Comparison of ENCODE assay signal across 18 cellular contexts in the genomic region with DNA sequence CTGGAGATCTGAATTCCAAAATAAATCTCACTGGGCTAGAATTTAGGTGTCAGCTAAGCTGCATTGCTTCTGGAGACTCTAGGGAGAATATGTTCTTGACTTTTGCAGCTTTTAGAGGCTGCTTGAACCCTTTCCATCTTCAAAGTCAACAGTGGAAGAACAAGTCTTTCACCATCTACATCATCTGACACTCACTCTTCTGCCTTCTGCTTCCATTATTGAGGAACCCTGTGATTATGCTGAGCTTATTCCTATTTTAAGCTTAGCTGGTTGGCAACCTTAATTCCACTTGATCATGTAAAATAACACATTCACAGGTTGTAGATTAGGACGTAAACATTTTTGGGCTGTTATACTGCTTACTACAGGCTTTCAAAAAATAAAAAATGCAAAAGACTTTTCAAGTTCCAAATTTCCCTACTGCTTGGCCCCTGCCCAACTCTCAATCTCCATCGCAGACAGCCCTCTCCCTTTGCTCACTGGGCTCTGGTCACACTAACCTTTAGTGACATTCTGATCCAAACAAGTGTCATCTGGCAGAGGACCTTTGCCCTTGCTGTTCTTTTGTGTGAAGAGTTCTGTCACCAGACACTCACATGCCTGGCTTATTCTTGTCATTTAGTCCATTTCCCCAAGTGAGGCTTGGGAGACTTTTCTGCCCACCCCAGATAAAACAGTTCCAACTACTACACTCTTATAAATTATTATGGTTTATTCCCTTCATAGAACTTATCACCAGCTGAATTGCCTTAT.
DNase-seq lines count a peak whose midpoint lies in the region; ATAC-seq lines count a peak whose summit lies in the region.
"Had no signal": no experiment of that assay in that cellular context is flagged by ENCODE, and none has a peak within 500 bp of the region (broad histone marks: within the 10 kb centered on the region; RNA-seq: fewer than 3 reads in every experiment).

No MANE protein-coding gene starts in this region.

- H3K9me3 ChIP-seq in neuronal stem cell (replicated peaks in 1 of 2; ENCODE audit: control insufficient read depth in 2 of 2, insufficient read depth in 1 of 2, low read depth in 1 of 2, low read length in 2 of 2) (no peaks in the 10 kb centered on the region), trophoblast cell (ENCODE audit: insufficient read depth, low read depth, low read length) (no peaks in the 10 kb centered on the region)
- H3K9me3 ChIP-seq: SJSA1 had no signal

- H2AK5ac ChIP-seq in neuronal stem cell (ENCODE audit: low read depth, low read length) (no peak overlapping the region), trophoblast cell (ENCODE audit: low read length) (no peak overlapping the region)

- no peak overlapping the region for H4K91ac ChIP-seq in neuronal stem cell (ENCODE audit: low read depth, low read length, poor library complexity)
- no peak overlapping the region for H4K91ac ChIP-seq in trophoblast cell (ENCODE audit: low read depth, low read length)

- no peak overlapping the region for H3K4me3 ChIP-seq in neuronal stem cell (ENCODE audit: low read length in 2 of 2)
- H3K4me3 ChIP-seq in trophoblast cell (ENCODE audit: low read depth, low read length) = no peak overlapping the region
- H3K4me3 ChIP-seq: PC-9, SJSA1 had no signal

- H3K4ac ChIP-seq in neuronal stem cell (ENCODE audit: low read length) (no peak overlapping the region), trophoblast cell (ENCODE audit: low read depth, low read length) (no peak overlapping the region)

- ATAC-seq in left ventricle myocardium superior (peak; percentile 64), GM21390 (IDR thresholded peaks at IDR 0.05; ENCODE audit: unreplicated experiment) (no peak)

- peak overlapping the region; percentile 71 for H3K27ac ChIP-seq in neuronal stem cell (replicated peaks; ENCODE audit: low read length)
- H3K27ac ChIP-seq in trophoblast cell (ENCODE audit: low read depth, low read length) = no peak overlapping the region
- H3K27ac ChIP-seq: C4-2B, KMS-11, PC-9, SJSA1 had no signal

- H2BK5ac ChIP-seq in neuronal stem cell (ENCODE audit: low read length) (no peak overlapping the region), trophoblast cell (ENCODE audit: low read depth, low read length, poor library complexity) (no peak overlapping the region)

- H4K8ac ChIP-seq in neuronal stem cell (ENCODE audit: low read depth, low read length) = no peak overlapping the region
- no peak overlapping the region for H4K8ac ChIP-seq in trophoblast cell (ENCODE audit: low read depth, low read length)

- intact Hi-C loops in left ventricle myocardium superior (cut with micrococcal nuclease) = no loop called here

- H3K27me3 ChIP-seq in neuronal stem cell (ENCODE audit: control insufficient read depth in 3 of 3, insufficient read depth in 3 of 3, low read depth in 1 of 3, low read length in 3 of 3) (no peaks in the 10 kb centered on the region), trophoblast cell (ENCODE audit: insufficient read depth, low read length) (no peaks in the 10 kb centered on the region)
- H3K27me3 ChIP-seq: SJSA1 had no signal

- H2AFZ ChIP-seq in neuronal stem cell (ENCODE audit: low read length) (no peak overlapping the region), trophoblast cell (ENCODE audit: insufficient read depth, low read length, poor library complexity) (no peak overlapping the region)
- H2AFZ ChIP-seq: PC-9 had no signal

- H3K79me1 ChIP-seq in neuronal stem cell (ENCODE audit: low read depth, low read length) (no peaks in the 10 kb centered on the region), trophoblast cell (ENCODE audit: low read length) (no peaks in the 10 kb centered on the region)

- H3K4me1 ChIP-seq in neuronal stem cell (ENCODE audit: control insufficient read depth in 2 of 2, insufficient read depth in 1 of 2, low read depth in 1 of 2, low read length in 2 of 2) = peaks cover 7 to 16% of the 10 kb centered on the region in 2 donors
- no peaks in the 10 kb centered on the region for H3K4me1 ChIP-seq in trophoblast cell (ENCODE audit: control insufficient read depth in 1 of 2, insufficient read depth in 2 of 2, low read length in 2 of 2)
- H3K4me1 ChIP-seq: SJSA1 had no signal

- WGBS in neuronal stem cell (ENCODE audit: extremely low coverage in 2 of 2, insufficient read length in 2 of 2, insufficient replicate concordance in 1 of 2), 2 donors = no CpG with 5 or more reads among the region's 2 CpGs
- WGBS in trophoblast cell (ENCODE audit: extremely low coverage, insufficient coverage, insufficient read length) = no CpG with 5 or more reads among the region's 2 CpGs

- H3K18ac ChIP-seq in neuronal stem cell (ENCODE audit: low read length) (no peak overlapping the region), trophoblast cell (ENCODE audit: low read length) (no peak overlapping the region)

- H3K23ac ChIP-seq in neuronal stem cell (ENCODE audit: low read depth, low read length, poor library complexity) (no peak overlapping the region), trophoblast cell (ENCODE audit: low read length) (no peak overlapping the region)

- no peak overlapping the region for H3K14ac ChIP-seq in neuronal stem cell (ENCODE audit: low read length)
- H3K14ac ChIP-seq in trophoblast cell (ENCODE audit: low read length) = no peak overlapping the region

- H2BK15ac ChIP-seq in neuronal stem cell (ENCODE audit: low read length) = no peak overlapping the region

- H3K79me2 ChIP-seq in trophoblast cell (ENCODE audit: control insufficient read depth, insufficient read depth, low read length, poor library complexity) = no peaks in the 10 kb centered on the region

- H2BK120ac ChIP-seq in neuronal stem cell (ENCODE audit: low read depth, low read length) (no peak overlapping the region), trophoblast cell (ENCODE audit: insufficient read depth, low read length, poor library complexity) (no peak overlapping the region)

- no peak overlapping the region for H3K9ac ChIP-seq in neuronal stem cell (ENCODE audit: low read depth, low read length, poor library complexity)
- no peak overlapping the region for H3K9ac ChIP-seq in trophoblast cell (ENCODE audit: low read length)
- H3K9ac ChIP-seq: KMS-11 had no signal

- peak; percentile 60 for DNase-seq in SK-MEL-5 (ENCODE audit: low read depth, low spot score)
- peak; percentile 49 for DNase-seq in ecto neural progenitor cell (ENCODE audit: low spot score)
- DNase-seq in left ventricle myocardium superior = no peak
- peak; percentile 36 for DNase-seq in neuronal stem cell (ENCODE audit: low spot score)
- no peak for DNase-seq in HCEC 1CT
- no peak for DNase-seq in trophoblast cell
- no peak for DNase-seq in middle frontal gyrus (ENCODE audit: extremely low spot score, low spot score)
- DNase-seq: H7, NCI-H1417, NCI-H187 treated with DMSO at 0.1 percent for 48 hours, NCI-H2227 treated with DMSO at 0.1 percent for 48 hours, NCI-H510A treated with DMSO at 0.1 percent for 48 hours, NCI-H774, PC-9 had no signal

- H3K4me2 ChIP-seq in neuronal stem cell (ENCODE audit: insufficient read depth, low read length, poor library complexity, severe bottlenecking) (no peak overlapping the region), trophoblast cell (ENCODE audit: low read length) (no peak overlapping the region)
- H3K4me2 ChIP-seq: KMS-11, PC-9 had no signal

- H4K12ac ChIP-seq in trophoblast cell (ENCODE audit: low read depth, low read length) = no peak overlapping the region

- H3K36me3 ChIP-seq in neuronal stem cell (replicated peaks in 1 of 2; ENCODE audit: control insufficient read depth in 2 of 2, insufficient read depth in 2 of 2, low read length in 2 of 2) = no peaks in the 10 kb centered on the region
- no peaks in the 10 kb centered on the region for H3K36me3 ChIP-seq in trophoblast cell (ENCODE audit: control insufficient read depth in 1 of 2, insufficient read depth in 2 of 2, low read length in 2 of 2)
- H3K36me3 ChIP-seq: SJSA1 had no signal

- H2BK12ac ChIP-seq in neuronal stem cell (ENCODE audit: low read length) = no peak overlapping the region
- no peak overlapping the region for H2BK12ac ChIP-seq in trophoblast cell (ENCODE audit: low read length)

- in situ Hi-C loops in SK-MEL-5 (cut with HindIII; ENCODE audit: low pct_unique_long_range_greater_than_20kb, low sequenced_read_pairs) = loop anchor here (25.0 kb wide), 1 partner anchor 146 kb away; no protein-coding TSS in a partner anchor

Comparison
In these comparisons a context has a peak if more than half of its experiments do, and no peak if none do; other contexts are left out.
1. DNase-seq: peak in SK-MEL-5 (single experiment), ecto neural progenitor cell (single experiment) and neuronal stem cell (single experiment); none in left ventricle myocardium superior (single experiment), HCEC 1CT (single experiment), trophoblast cell (0 of 2) and middle frontal gyrus (single experiment).